Comparison of ENCODE assay signal across 13 cellular contexts in the genomic region with DNA sequence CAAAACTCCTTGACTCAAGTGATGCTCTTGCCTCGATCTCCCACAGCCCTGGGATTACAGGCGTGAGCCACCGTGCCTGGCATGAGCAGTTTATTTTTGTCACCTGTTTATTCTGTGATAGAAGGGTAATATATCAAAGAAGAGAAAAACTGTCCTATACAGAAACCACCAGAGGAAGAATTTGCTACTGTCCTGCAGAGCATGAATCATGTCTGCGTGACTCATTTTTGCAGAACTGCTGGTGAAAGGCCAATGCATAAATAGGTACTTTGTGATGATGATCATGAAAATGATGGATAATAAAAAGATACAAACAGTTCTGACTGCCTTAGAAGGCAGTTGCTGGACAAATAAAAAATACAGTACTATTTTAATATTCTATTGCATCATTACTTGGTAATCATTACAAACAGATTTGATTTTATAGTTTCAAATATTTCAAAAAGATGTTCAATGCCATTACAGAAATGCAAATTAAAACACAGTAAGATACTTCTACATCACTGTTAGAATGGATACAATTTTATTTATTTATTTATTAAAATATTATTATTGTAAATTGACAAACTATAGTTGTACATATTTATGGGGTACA. TPM values are rescaled to one million over a fixed set of nuclear protein-coding genes. Genes with fewer than 3 reads are reported as not detected.
DNase-seq lines count a peak whose midpoint lies in the region; ATAC-seq, FAIRE-seq and TF ChIP-seq lines count a peak whose summit lies in the region.
"Had no signal": no experiment of that assay in that cellular context is flagged by ENCODE, and none has a peak within 500 bp of the region (broad histone marks: within the 10 kb centered on the region; RNA-seq: fewer than 3 reads in every experiment).

No MANE protein-coding gene starts in this region.

- H3K27me3 ChIP-seq in BJ (ENCODE audit: control insufficient read depth, insufficient read depth, low read length) (peaks cover 6% of the 10 kb centered on the region), brain microvascular endothelial cell (replicated peaks) (no peaks in the 10 kb centered on the region)

- POLR2A ChIA-PET in BJ (lab: Charles Lee): no interaction called here

- H3K9ac ChIP-seq in kidney (ENCODE audit: low read length in 2 of 2): no peak overlapping the region

- no peak for FAIRE-seq in kidney (lab: Jason Lieb, UNC)

- intact Hi-C loops in kidney (cut with DNase I): no loop called here

- in situ Hi-C loops in brain microvascular endothelial cell (cut with HindIII; ENCODE audit: low pct_ligation_motif_present, low sequenced_read_pairs): no loop called here

- H3K27ac ChIP-seq in brain microvascular endothelial cell (no peak overlapping the region), kidney (ENCODE audit: low read depth in 2 of 2, low read length in 2 of 2) (no peak overlapping the region)

- CTCF ChIA-PET in BJ (lab: Yijun Ruan, JAX): no interaction called here

- TF ChIP-seq CTCF in BJ (IDR thresholded peaks at IDR 0.05; ENCODE audit: insufficient read depth, low read depth, low read length) (no peak), brain microvascular endothelial cell (IDR thresholded peaks at IDR 0.05; ENCODE audit: low read depth, low read length, missing control alignments) (no peak), kidney (IDR thresholded peaks at IDR 0.05; ENCODE audit: borderline replicate concordance, extremely low read depth, insufficient read depth) (no peak)

- H3K4me1 ChIP-seq in kidney (ENCODE audit: control insufficient read depth in 1 of 2, insufficient read depth in 1 of 2, low read depth in 1 of 2, low read length in 2 of 2): no peaks in the 10 kb centered on the region

- H3K9me3 ChIP-seq in kidney (ENCODE audit: control insufficient read depth in 1 of 2, low read length in 2 of 2): no peaks in the 10 kb centered on the region

- DNase-seq in BJ (ENCODE audit: low read depth): peak; percentile 37
- peak; percentile 83 for DNase-seq in M059J (ENCODE audit: low read depth)
- peak; percentile 76 for DNase-seq in brain microvascular endothelial cell
- peak; percentile 10 to 43 for DNase-seq in lung microvascular endothelial cell (ENCODE audit: low read depth in 2 of 2)
- no peak for DNase-seq in kidney
- no peak for DNase-seq in HUDEP-2 (lab: John Stamatoyannopoulos, UW; ENCODE audit: unreplicated experiment in 76 of 76)
- no peak for DNase-seq in stimulated activated CD4-positive, alpha-beta T cell treated with anti-CD3 and anti-CD28 coated beads, Interleukin-4, amount 100 ng/mL, for 4 hours
- DNase-seq: activated T-cell treated with anti-CD3 and anti-CD28 coated beads, Interleukin-2, amount 50 U/mL, for 1 hour; islet precursor cell; NCI-H510A; T-helper 17 cell had no signal

- H3K4me3 ChIP-seq in BJ (ENCODE audit: low read depth, low read length): no peak overlapping the region
- H3K4me3 ChIP-seq in brain microvascular endothelial cell (ENCODE audit: low read depth, low read length): no peak overlapping the region
- H3K4me3 ChIP-seq in kidney (ENCODE audit: low read length in 2 of 2): no peak overlapping the region

- H3K36me3 ChIP-seq in BJ (ENCODE audit: control insufficient read depth, insufficient read depth, low read length): no peaks in the 10 kb centered on the region
- H3K36me3 ChIP-seq in brain microvascular endothelial cell (replicated peaks): no peaks in the 10 kb centered on the region
- H3K36me3 ChIP-seq in kidney (ENCODE audit: control insufficient read depth in 1 of 2, insufficient read depth in 2 of 2, low read length in 2 of 2): no peaks in the 10 kb centered on the region

- ATAC-seq in HG03045 (IDR thresholded peaks at IDR 0.05; ENCODE audit: unreplicated experiment): no peak
- ATAC-seq: T-helper 17 cell had no signal

RNA-seq across cellular contexts. Expression of a gene that starts 26.5 kb away (rescaled TPM):
- polyA plus RNA-seq in BJ (2011; rRNA removed): 0.22 and 0.23 TPM in 2 replicates
- polyA minus RNA-seq in BJ (2011; rRNA and poly(A)+ RNA removed): not detected in 2 replicates
- total RNA-seq in M059J (2014; rRNA removed; shearing (Covaris generic)): 0.62 and 0.64 TPM in 2 replicates
- not detected in 2 replicates for total RNA-seq in lung microvascular endothelial cell
- total RNA-seq in kidney: 0.31 TPM
- 0.26 TPM for polyA plus RNA-seq in kidney (ENCODE audit: insufficient read depth, low read depth, low replicate concordance)
- total RNA-seq: pulmonary artery endothelial cell, T-helper 17 cell had no signal

RNA-seq across cellular contexts. Expression of a gene that starts 39.9 kb away (rescaled TPM):
- polyA plus RNA-seq in BJ (2011; rRNA removed): 13.8 and 34.3 TPM in 2 replicates
- polyA minus RNA-seq in BJ (2011; rRNA and poly(A)+ RNA removed): 3.9 and 4.9 TPM in 2 replicates
- total RNA-seq in M059J (2014; rRNA removed; shearing (Covaris generic)): 46.5 and 67.0 TPM in 2 replicates
- total RNA-seq in lung microvascular endothelial cell: 2.4 and 3.0 TPM in 2 replicates
- total RNA-seq in kidney: 23.7 TPM
- 49.2 TPM for polyA plus RNA-seq in kidney (ENCODE audit: insufficient read depth, low read depth, low replicate concordance)

RNA-seq across cellular contexts. Expression of a gene that starts 40.1 kb away (rescaled TPM):
- polyA plus RNA-seq in BJ (2011; rRNA removed): 108 and 125 TPM in 2 replicates
- polyA minus RNA-seq in BJ (2011; rRNA and poly(A)+ RNA removed): 95.6 and 120 TPM in 2 replicates
- 86.1 and 95.6 TPM in 2 replicates for total RNA-seq in M059J (2014; rRNA removed; shearing (Covaris generic))
- total RNA-seq in lung microvascular endothelial cell: 99.4 and 127 TPM in 2 replicates
- total RNA-seq in kidney: 102 TPM
- 22.3 TPM for polyA plus RNA-seq in kidney (ENCODE audit: insufficient read depth, low read depth, low replicate concordance)

Comparison
In these comparisons a context has a peak if more than half of its experiments do, and no peak if none do; other contexts are left out.
1. DNase-seq: peak in BJ (single experiment), M059J (single experiment), brain microvascular endothelial cell (single experiment) and lung microvascular endothelial cell (2 of 2); none in kidney (single experiment), HUDEP-2 (0 of 76) and stimulated activated CD4-positive, alpha-beta T cell treated with anti-CD3 and anti-CD28 coated beads, Interleukin-4, amount 100 ng/mL, for 4 hours (0 of 2).